Comparison of ENCODE assay signal across 9 cellular contexts in the genomic region with DNA sequence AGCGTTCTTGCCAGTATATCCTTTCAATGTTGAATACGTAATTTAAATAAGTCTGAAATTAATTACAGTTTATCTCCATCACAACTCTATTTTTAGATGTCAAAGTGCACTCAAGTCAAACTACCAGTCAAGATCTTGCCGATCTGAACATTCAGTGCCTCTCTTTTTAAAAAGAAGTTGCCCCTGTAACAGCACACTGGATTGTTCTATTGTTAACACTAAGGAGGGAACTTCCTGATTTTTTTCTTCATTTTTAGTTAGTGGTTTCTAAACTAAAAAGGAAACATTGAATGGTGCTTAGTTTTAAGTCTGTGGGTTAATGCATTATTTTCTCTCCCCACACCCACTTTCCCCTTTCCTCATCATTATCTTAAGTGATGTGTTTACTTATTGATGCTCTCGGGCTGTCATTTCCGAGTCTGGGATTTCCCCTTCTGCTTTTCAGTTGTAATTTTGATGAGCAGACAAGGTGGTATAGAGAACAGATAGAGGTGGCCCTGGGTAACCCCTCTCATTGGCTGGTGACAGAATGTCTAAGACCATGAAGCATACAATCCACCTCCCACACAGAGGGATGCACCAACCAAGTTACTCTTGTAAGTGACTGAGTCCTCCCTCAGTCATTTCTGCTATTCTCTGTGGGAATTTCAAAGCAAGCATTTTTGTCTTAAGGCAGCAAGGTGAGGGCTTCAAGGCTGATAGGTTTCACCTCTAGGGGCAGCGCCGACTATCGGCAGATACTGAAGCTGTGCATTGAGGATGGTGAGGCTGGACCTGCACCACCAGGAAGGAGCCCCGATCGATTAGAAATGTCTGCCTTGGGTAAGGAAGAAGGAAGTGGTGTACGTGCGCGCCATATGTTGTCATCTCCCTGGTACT.
DNase-seq lines count a peak whose midpoint lies in the region; ATAC-seq, FAIRE-seq and TF ChIP-seq lines count a peak whose summit lies in the region.
"Had no signal": no experiment of that assay in that cellular context is flagged by ENCODE, and none has a peak within 500 bp of the region (broad histone marks: within the 10 kb centered on the region; RNA-seq: fewer than 3 reads in every experiment).

No MANE protein-coding gene starts in this region.

- peaks cover 3% of the 10 kb centered on the region for H3K27me3 Mint-ChIP-seq in nephron progenitor cell (ENCODE audit: low read depth, poor library complexity)

- peaks cover 4% of the 10 kb centered on the region for H3K36me3 Mint-ChIP-seq in nephron progenitor cell (ENCODE audit: low read depth)

- H3K27ac Mint-ChIP-seq in nephron progenitor cell: no peak overlapping the region

- FAIRE-seq in urothelium cell line (lab: Jason Lieb, UNC): no peak

- peaks cover 23% of the 10 kb centered on the region for H3K4me1 Mint-ChIP-seq in nephron progenitor cell

- peak; percentile 66 for DNase-seq in NAMALWA (ENCODE audit: low spot score)
- DNase-seq in activated T-helper 9 cell treated with anti-CD3 and anti-CD28 coated beads, Interleukin-2, amount 50 U/mL, for 16 hours (ENCODE audit: low read depth): peak; percentile 28
- DNase-seq in stimulated activated CD4-positive, alpha-beta T cell treated with anti-CD3 and anti-CD28 coated beads, Interleukin-2, amount 100 ng/mL, for 48 hours: peak; percentile 30 to 53
- DNase-seq in NCI-H1930 (lab: John Stamatoyannopoulos, UW): no peak
- DNase-seq in nephron progenitor cell: no peak
- no peak for DNase-seq in urothelium cell line (ENCODE audit: low spot score)
- DNase-seq in NCI-H2081 (lab: John Stamatoyannopoulos, UW): no peak
- DNase-seq: dorsolateral prefrontal cortex had no signal

- no peaks in the 10 kb centered on the region for H3K9me3 Mint-ChIP-seq in nephron progenitor cell

- no peak for TF ChIP-seq CTCF in nephron progenitor cell (IDR thresholded peaks at IDR 0.05)

- ATAC-seq in GM19463 (IDR thresholded peaks at IDR 0.05; ENCODE audit: unreplicated experiment): peak; percentile 65

- no peak overlapping the region for H3K4me3 Mint-ChIP-seq in nephron progenitor cell

Comparison
In these comparisons a context has a peak if more than half of its experiments do, and no peak if none do; other contexts are left out.
1. DNase-seq: peak in NAMALWA (single experiment), activated T-helper 9 cell treated with anti-CD3 and anti-CD28 coated beads, Interleukin-2, amount 50 U/mL, for 16 hours (single experiment) and stimulated activated CD4-positive, alpha-beta T cell treated with anti-CD3 and anti-CD28 coated beads, Interleukin-2, amount 100 ng/mL, for 48 hours (2 of 2); none in NCI-H1930 (0 of 2), nephron progenitor cell (single experiment), urothelium cell line (single experiment) and NCI-H2081 (0 of 2).